In the genomic region with DNA sequence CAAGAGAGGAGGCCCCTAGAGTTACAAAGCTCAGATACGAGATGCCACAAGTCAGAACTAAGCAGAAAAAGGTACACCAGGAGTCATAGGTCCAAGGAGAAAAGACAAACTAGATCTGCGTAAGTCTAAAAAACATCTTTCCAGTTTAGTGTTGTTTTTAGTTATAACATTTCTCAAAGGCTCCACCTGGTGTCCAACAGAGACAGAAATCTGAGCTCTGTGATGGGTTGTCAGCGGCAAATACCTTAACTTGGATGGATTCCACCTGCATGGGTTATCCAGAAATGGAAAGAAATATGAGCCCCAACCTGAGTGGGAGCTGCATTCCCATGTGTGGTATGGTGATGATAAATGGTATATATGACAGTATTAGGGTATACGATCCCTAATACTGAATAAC, we compare ENCODE assay signal across 11 cellular contexts.
DNase-seq lines count a peak whose midpoint lies in the region; ATAC-seq and TF ChIP-seq lines count a peak whose summit lies in the region.
"Had no signal": no experiment of that assay in that cellular context is flagged by ENCODE, and none has a peak within 500 bp of the region (broad histone marks: within the 10 kb centered on the region; RNA-seq: fewer than 3 reads in every experiment).

No MANE protein-coding gene starts in this region.

- H3K27me3 Mint-ChIP-seq in CD14-positive monocyte (ENCODE audit: low read depth in 3 of 3): peaks cover 0 to 1% (median 0%) of the 10 kb centered on the region in 3 donors
- H3K27me3 Mint-ChIP-seq: IgD-negative memory B cell had no signal

- no peak overlapping the region for H3K27ac Mint-ChIP-seq in CD14-positive monocyte
- H3K27ac Mint-ChIP-seq: activated CD8-positive, alpha-beta memory T cell treated with anti-CD3 and anti-CD28 coated beads, Interleukin-2, amount 10 ng/mL, durations not matched to agents 7 days and 5 days; IgD-negative memory B cell had no signal

- H3K4me3 ChIP-seq in astrocyte of the spinal cord (ENCODE audit: low read depth, low read length): no peak overlapping the region
- H3K4me3 ChIP-seq: ovary had no signal

- ATAC-seq in GM21717 (IDR thresholded peaks at IDR 0.05; ENCODE audit: unreplicated experiment): no peak
- ATAC-seq: activated CD8-positive, alpha-beta memory T cell treated with anti-CD3 and anti-CD28 coated beads, Interleukin-2, amount 10 ng/mL, durations not matched to agents 7 days and 5 days had no signal

- H3K9me3 Mint-ChIP-seq in CD14-positive monocyte: no peaks in the 10 kb centered on the region

- no peaks in the 10 kb centered on the region for H3K36me3 Mint-ChIP-seq in CD14-positive monocyte
- H3K36me3 Mint-ChIP-seq: activated CD8-positive, alpha-beta memory T cell treated with anti-CD3 and anti-CD28 coated beads, Interleukin-2, amount 10 ng/mL, durations not matched to agents 7 days and 5 days; IgD-negative memory B cell had no signal

- TF ChIP-seq CTCF in astrocyte of the spinal cord (IDR thresholded peaks at IDR 0.05; ENCODE audit: low read depth, low read length) (peak; percentile 32), CD14-positive monocyte (IDR thresholded peaks at IDR 0.05) (no peak)

- no peaks in the 10 kb centered on the region for H3K4me1 Mint-ChIP-seq in CD14-positive monocyte

- intact Hi-C loops in CD14-positive monocyte (cut with micrococcal nuclease): no loop called here

- no peak overlapping the region for H3K4me3 Mint-ChIP-seq in CD14-positive monocyte
- H3K4me3 Mint-ChIP-seq: activated CD8-positive, alpha-beta memory T cell treated with anti-CD3 and anti-CD28 coated beads, Interleukin-2, amount 10 ng/mL, durations not matched to agents 7 days and 5 days; IgD-negative memory B cell had no signal

- in situ Hi-C loops in astrocyte of the spinal cord (cut with HindIII; ENCODE audit: low sequenced_read_pairs): no loop called here

- DNase-seq in ELR (ENCODE audit: low read depth) (peak; percentile 42), NCI-H1105 treated with DMSO at 0.1 percent for 48 hours (lab: John Stamatoyannopoulos, UW) (peak; percentile 6), astrocyte of the spinal cord (ENCODE audit: low read depth, low spot score) (no peak), lung microvascular endothelial cell (ENCODE audit: low read depth in 2 of 2) (peak; percentile 36 to 58), epidermal melanocyte (ENCODE audit: insufficient read length, low spot score) (no peak), DMS114 treated with DMSO at 0.1 percent for 48 hours (lab: John Stamatoyannopoulos, UW; ENCODE audit: unreplicated experiment) (no peak), CD14-positive monocyte (ENCODE audit: low spot score) (no peak)
- DNase-seq: activated CD8-positive, alpha-beta memory T cell treated with anti-CD3 and anti-CD28 coated beads, Interleukin-2, amount 10 ng/mL, durations not matched to agents 7 days and 5 days; ovary had no signal

Comparison
In these comparisons a context has a peak if more than half of its experiments do, and no peak if none do; other contexts are left out.
1. DNase-seq: peak in ELR (single experiment), NCI-H1105 treated with DMSO at 0.1 percent for 48 hours (single experiment) and lung microvascular endothelial cell (2 of 2); none in astrocyte of the spinal cord (single experiment), epidermal melanocyte (single experiment), DMS114 treated with DMSO at 0.1 percent for 48 hours (single experiment) and CD14-positive monocyte (single experiment).